ENCODE assay signal across 8 cellular contexts in the genomic region with DNA sequence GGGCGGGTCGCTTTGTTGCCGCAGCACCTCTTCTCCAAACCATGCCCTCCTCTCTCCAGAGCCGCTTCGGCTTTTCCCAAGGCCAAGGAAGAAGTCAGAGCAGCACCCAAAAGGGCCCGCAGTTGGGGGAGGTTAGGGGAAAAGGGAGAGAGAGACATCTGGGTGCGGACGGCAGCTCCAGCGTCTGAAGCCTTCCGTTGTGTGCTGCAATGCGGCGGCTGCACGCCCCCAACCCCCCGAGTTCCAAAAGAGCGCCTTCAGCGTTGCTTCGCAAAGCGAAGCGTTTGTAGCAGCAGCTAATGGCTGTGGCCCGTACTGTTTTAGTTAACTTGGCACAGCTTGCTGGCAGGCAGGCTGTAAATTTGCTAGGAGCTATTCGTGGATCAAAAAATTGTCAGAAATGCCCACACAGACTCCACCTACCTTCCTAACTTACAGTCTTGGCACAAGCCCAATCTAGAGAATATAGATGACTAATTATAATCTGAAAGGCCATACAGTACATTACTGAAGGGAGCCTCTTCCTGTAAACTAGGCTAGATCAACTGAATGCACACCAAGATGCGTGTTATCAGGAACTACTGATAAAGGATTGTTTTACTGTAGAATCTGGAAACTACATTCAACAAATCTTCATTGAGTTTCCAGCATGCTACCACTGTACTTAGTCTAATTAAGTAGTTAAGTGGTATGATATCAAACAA. TPM values are rescaled to one million over a fixed set of nuclear protein-coding genes. Genes with fewer than 3 reads are reported as not detected.
DNase-seq lines count a peak whose midpoint lies in the region; ATAC-seq and TF ChIP-seq lines count a peak whose summit lies in the region.

No MANE protein-coding gene starts in this region.

- DNase-seq in G401 (ENCODE audit: low spot score) (peak; percentile 63), NCI-H774 (lab: John Stamatoyannopoulos, UW) (peak; percentile 37), endodermal cell (no peak), ureter (ENCODE audit: low spot score) (no peak)
- DNase-seq in activated CD8-positive, alpha-beta memory T cell treated with anti-CD3 and anti-CD28 coated beads, Interleukin-2, amount 10 ng/mL, durations not matched to agents 7 days and 5 days: peak; percentile 71
- DNase-seq in stimulated activated CD8-positive, alpha-beta memory T cell treated with anti-CD3 and anti-CD28 coated beads, Interleukin-15, amount 100 ng/mL, for 48 hours (ENCODE audit: low read depth in 2 of 2): peak; percentile 13 to 21

- peaks cover 39% of the 10 kb centered on the region for H3K4me1 Mint-ChIP-seq in activated CD8-positive, alpha-beta memory T cell treated with anti-CD3 and anti-CD28 coated beads, Interleukin-2, amount 10 ng/mL, durations not matched to agents 7 days and 5 days
- H3K4me1 Mint-ChIP-seq in endodermal cell: peaks cover 40% of the 10 kb centered on the region

- H3K27ac Mint-ChIP-seq in activated CD8-positive, alpha-beta memory T cell treated with anti-CD3 and anti-CD28 coated beads, Interleukin-2, amount 10 ng/mL, durations not matched to agents 7 days and 5 days: peak overlapping the region; percentile 84
- peak overlapping the region; percentile 98 for H3K27ac Mint-ChIP-seq in endodermal cell

- no peaks in the 10 kb centered on the region for H3K27me3 Mint-ChIP-seq in activated CD8-positive, alpha-beta memory T cell treated with anti-CD3 and anti-CD28 coated beads, Interleukin-2, amount 10 ng/mL, durations not matched to agents 7 days and 5 days
- peaks cover 15% of the 10 kb centered on the region for H3K27me3 Mint-ChIP-seq in endodermal cell (ENCODE audit: insufficient read depth)

- H3K36me3 ChIP-seq in endodermal cell (ENCODE audit: control insufficient read depth, insufficient read depth, low read length) (peaks cover 1% of the 10 kb centered on the region), mesodermal cell (ENCODE audit: control insufficient read depth, insufficient read depth, low read length) (peaks cover 1% of the 10 kb centered on the region)

- H3K9ac ChIP-seq in endodermal cell (ENCODE audit: extremely low read depth, low read length, poor library complexity, severe bottlenecking): peak overlapping the region; percentile 79

- H3K4me3 Mint-ChIP-seq in activated CD8-positive, alpha-beta memory T cell treated with anti-CD3 and anti-CD28 coated beads, Interleukin-2, amount 10 ng/mL, durations not matched to agents 7 days and 5 days: peak overlapping the region; percentile 78
- H3K4me3 Mint-ChIP-seq in endodermal cell: peak overlapping the region; percentile 91

- no peak for TF ChIP-seq CTCF in endodermal cell (conservative IDR thresholded peaks at IDR 0.05)

- in situ Hi-C loops in G401 (cut with HindIII; ENCODE audit: low sequenced_read_pairs): no loop called here

- ATAC-seq in HG02981 (IDR thresholded peaks at IDR 0.05; ENCODE audit: unreplicated experiment): peak; percentile 27
- ATAC-seq in activated CD8-positive, alpha-beta memory T cell treated with anti-CD3 and anti-CD28 coated beads, Interleukin-2, amount 10 ng/mL, durations not matched to agents 7 days and 5 days: peak; percentile 14

- CTCF ChIA-PET in activated CD8-positive, alpha-beta memory T cell treated with anti-CD3 and anti-CD28 coated beads, Interleukin-2, amount 10 ng/mL, durations not matched to agents 7 days and 5 days (lab: Charles Lee): interaction anchor here (0.8 to 6.0 kb wide), 4 partner anchors 9 to 46 kb away, joined by 3 to 39 read pairs (median 22); no protein-coding TSS in a partner anchor

- H3K4me3 ChIP-seq in endodermal cell (ENCODE audit: low read length): peak overlapping the region; percentile 85
- H3K4me3 ChIP-seq in mesodermal cell (ENCODE audit: extremely low read depth, insufficient read depth, low read length, poor library complexity, severe bottlenecking): peak overlapping the region; percentile 62

- H3K9me3 Mint-ChIP-seq in activated CD8-positive, alpha-beta memory T cell treated with anti-CD3 and anti-CD28 coated beads, Interleukin-2, amount 10 ng/mL, durations not matched to agents 7 days and 5 days (ENCODE audit: low read depth): no peaks in the 10 kb centered on the region
- no peaks in the 10 kb centered on the region for H3K9me3 Mint-ChIP-seq in endodermal cell

- H3K27me3 ChIP-seq in endodermal cell (ENCODE audit: control insufficient read depth, insufficient read depth, low read length, poor library complexity, severe bottlenecking): no peaks in the 10 kb centered on the region

- 3 to 7% methylated on average over 14 to 22 of the region's 22 CpGs for WGBS in endodermal cell (ENCODE audit: insufficient coverage in 1 of 2, insufficient read length in 1 of 2), 2 experiments
- 3 to 6% methylated on average over 12 to 16 of the region's 22 CpGs for WGBS in mesodermal cell (ENCODE audit: insufficient coverage in 2 of 2), 2 experiments

- H3K4me1 ChIP-seq in endodermal cell (ENCODE audit: control insufficient read depth, insufficient read depth, low read length) (peaks cover 13% of the 10 kb centered on the region), mesodermal cell (ENCODE audit: control insufficient read depth, insufficient read depth, low read length, poor library complexity, severe bottlenecking) (peaks cover 27% of the 10 kb centered on the region)

- H3K9me3 ChIP-seq in endodermal cell (ENCODE audit: control insufficient read depth, low read length): no peaks in the 10 kb centered on the region
- no peaks in the 10 kb centered on the region for H3K9me3 ChIP-seq in mesodermal cell (ENCODE audit: control insufficient read depth, low read length)

- H3K27ac ChIP-seq in endodermal cell (ENCODE audit: low read depth, low read length): peak overlapping the region; percentile 91
- H3K27ac ChIP-seq in mesodermal cell (ENCODE audit: low read depth, low read length, severe bottlenecking): peak overlapping the region; percentile 96

- H3K36me3 Mint-ChIP-seq in activated CD8-positive, alpha-beta memory T cell treated with anti-CD3 and anti-CD28 coated beads, Interleukin-2, amount 10 ng/mL, durations not matched to agents 7 days and 5 days: peaks cover 22% of the 10 kb centered on the region
- H3K36me3 Mint-ChIP-seq in endodermal cell (ENCODE audit: low read depth): peaks cover 6% of the 10 kb centered on the region

RNA-seq across cellular contexts. Expression of a gene that starts 1.1 kb away (rescaled TPM):
- total RNA-seq in G401 (2014; rRNA removed; shearing (Covaris generic)): 22.9 and 48.2 TPM in 2 replicates
- total RNA-seq in activated CD8-positive, alpha-beta memory T cell treated with anti-CD3 and anti-CD28 coated beads, Interleukin-2, amount 10 ng/mL, durations not matched to agents 7 days and 5 days: 10 to 100 TPM; 30.3 to 38.5 TPM
- total RNA-seq in endodermal cell (10 to 100 TPM; 41.8 to 52.9 TPM), ureter (29.4 TPM)
- polyA plus RNA-seq in endodermal cell (2013, experiment 1 of 2): 45.9 TPM
- 43.1 TPM for polyA plus RNA-seq in endodermal cell (2013, experiment 2 of 2)
- polyA plus RNA-seq in mesodermal cell (2013, experiment 1 of 2): 49.4 TPM
- 48.4 TPM for polyA plus RNA-seq in mesodermal cell (2013, experiment 2 of 2)

Comparison
In these comparisons a context has a peak if more than half of its experiments do, and no peak if none do; other contexts are left out.
1. DNase-seq: peak in G401 (single experiment), NCI-H774 (single experiment), activated CD8-positive, alpha-beta memory T cell treated with anti-CD3 and anti-CD28 coated beads, Interleukin-2, amount 10 ng/mL, durations not matched to agents 7 days and 5 days (single experiment) and stimulated activated CD8-positive, alpha-beta memory T cell treated with anti-CD3 and anti-CD28 coated beads, Interleukin-15, amount 100 ng/mL, for 48 hours (2 of 2); none in endodermal cell (single experiment) and ureter (single experiment).